In genomic region chr3:150763122-150763840, GRCh38 we compare ENCODE assay signal across 1 cellular context.
TF ChIP-seq lines count a peak whose summit lies in the region.

Gene SIAH2 (minus strand): TSS chr3:150763169. CDS start chr3:150762849, 320 bp downstream.

TF ChIP-seq in H1, 55 proteins besides CTCF, POLR2A, EP300 and RAD21 (continued from another document):
- TF ChIP-seq EGR1 (IDR thresholded peaks at IDR 0.05; ENCODE audit: borderline replicate concordance, low read depth, low read length) (no peak), RBBP5 (IDR thresholded peaks at IDR 0.05; ENCODE audit: borderline replicate concordance, low read depth, low read length) (no peak; the same call in 1 of the 2 replicates), RXRA (IDR thresholded peaks at IDR 0.05; ENCODE audit: insufficient read depth, low read depth, low read length) (0 out of 2 replicates have a peak, but pooled peaks have one; percentile 35), HDAC6 (IDR thresholded peaks at IDR 0.05; ENCODE audit: low read depth, low read length) (no peak), CHD7 (IDR thresholded peaks at IDR 0.05; ENCODE audit: insufficient replicate concordance, low read length) (no peak), E2F6 (IDR thresholded peaks at IDR 0.05) (no peak; the same call in 1 of the 2 replicates), MAX (IDR thresholded peaks at IDR 0.05) (peak; percentile 70; the same call in 1 of the 2 replicates), BRCA1 (IDR thresholded peaks at IDR 0.05; ENCODE audit: low read depth, low read length) (no peak), ASH2L (IDR thresholded peaks at IDR 0.05; ENCODE audit: low read length) (peak; percentile 76), KDM1A (IDR thresholded peaks at IDR 0.05; ENCODE audit: borderline replicate concordance, low read length) (peak; percentile 56; the same call in 1 of the 2 replicates), ZNF274 (IDR thresholded peaks at IDR 0.05; ENCODE audit: borderline replicate concordance, extremely low read depth, low read length) (no peak), SIN3A (conservative IDR thresholded peaks at IDR 0.05 in 1 of 2, IDR thresholded peaks at IDR 0.05 in 1 of 2; ENCODE audit: low read depth in 1 of 2, low read length in 2 of 2) (peak in 1 of 2 experiments; percentile 85; a peak in 2 of 4 replicates), GABPA (IDR thresholded peaks at IDR 0.05; ENCODE audit: borderline replicate concordance, insufficient read depth, low read length) (no peak), SP1 (IDR thresholded peaks at IDR 0.05; ENCODE audit: low read depth, low read length) (no peak), YY1 (IDR thresholded peaks at IDR 0.05; ENCODE audit: low read depth, low read length) (no peak), SP4 (IDR thresholded peaks at IDR 0.05; ENCODE audit: low read length) (no peak), POU5F1 (IDR thresholded peaks at IDR 0.05; ENCODE audit: low read depth, low read length) (no peak), KDM4A (IDR thresholded peaks at IDR 0.05; ENCODE audit: low read depth, low read length, severe bottlenecking) (peak; percentile 80), SIX5 (IDR thresholded peaks at IDR 0.05; ENCODE audit: low read depth, low read length) (no peak), TAF7 (optimal IDR thresholded peaks at IDR 0.05; ENCODE audit: borderline replicate concordance, low read depth, low read length) (peak; percentile 56), MAFK (IDR thresholded peaks at IDR 0.05; ENCODE audit: low read depth, low read length) (no peak), TAF1 (IDR thresholded peaks at IDR 0.05; ENCODE audit: low read depth, low read length) (peak; percentile 48; the same call in 1 of the 2 replicates), JUND (IDR thresholded peaks at IDR 0.05; ENCODE audit: low read length) (no peak), BCL11A (IDR thresholded peaks at IDR 0.05; ENCODE audit: low read depth in 2 of 2, low read length in 2 of 2) (no peak), NRF1 (IDR thresholded peaks at IDR 0.05; ENCODE audit: low read depth, low read length) (no peak), TBP (IDR thresholded peaks at IDR 0.05; ENCODE audit: low read depth, low read length) (no peak), CBX5 (IDR thresholded peaks at IDR 0.05; ENCODE audit: low read depth, low read length) (no peak), GTF2F1 (IDR thresholded peaks at IDR 0.05; ENCODE audit: borderline replicate concordance, low read depth, low read length) (no peak), CEBPB (IDR thresholded peaks at IDR 0.05; ENCODE audit: low read depth, low read length) (0 out of 2 replicates have a peak, but pooled peaks have one; percentile 18), BACH1 (IDR thresholded peaks at IDR 0.05; ENCODE audit: low read length) (no peak), SAP30 (IDR thresholded peaks at IDR 0.05; ENCODE audit: insufficient read depth, insufficient replicate concordance, low read length) (no peak)
